In the genomic region with DNA sequence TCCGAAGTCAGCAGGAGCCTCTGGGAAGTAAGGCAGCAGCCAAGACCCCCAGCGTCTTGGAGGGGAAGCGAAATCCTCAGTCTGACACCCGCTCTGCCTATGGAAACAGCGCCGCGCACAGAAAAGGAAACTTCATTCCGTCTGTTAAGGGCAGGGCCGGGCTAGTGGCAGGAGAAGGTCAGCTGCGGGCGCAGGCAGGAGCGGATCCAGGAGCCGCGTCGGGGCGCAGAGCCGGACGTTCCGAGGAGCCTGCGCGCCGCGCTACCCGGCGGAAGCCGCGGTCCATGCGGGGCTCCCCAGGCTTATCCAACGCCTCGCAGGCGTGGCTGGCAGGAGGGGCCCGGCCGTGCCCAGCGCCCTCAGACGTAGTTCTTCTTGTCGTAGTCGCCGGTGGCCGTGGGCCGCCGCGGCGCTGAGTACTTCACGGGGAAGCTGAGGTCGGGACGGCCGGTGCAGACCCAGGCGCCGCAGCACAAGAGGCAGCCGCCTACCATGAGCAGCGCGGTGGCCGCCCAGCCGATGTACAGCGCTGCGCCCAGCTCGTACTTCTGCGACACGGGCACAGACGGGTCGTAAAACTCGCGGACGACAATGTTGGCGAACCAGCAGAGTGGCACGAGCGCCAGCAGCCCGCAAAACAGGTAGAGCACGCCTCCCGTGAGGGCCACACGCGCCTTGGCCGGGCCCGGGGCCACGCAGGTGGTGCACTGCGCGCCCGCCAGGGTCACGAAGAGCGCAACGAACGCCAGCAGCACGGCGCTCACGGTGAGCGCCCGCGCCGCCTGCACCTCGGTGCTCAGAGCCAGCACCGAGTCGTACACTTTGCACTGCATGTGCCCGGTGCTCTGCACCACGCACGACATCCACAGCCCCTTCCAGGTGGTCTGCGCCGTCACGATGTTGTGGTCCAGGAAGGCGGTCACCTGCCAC, we compare ENCODE assay signal across 8 cellular contexts. TPM values are rescaled to one million over a fixed set of nuclear protein-coding genes. Genes with fewer than 3 reads are reported as not detected.
DNase-seq lines count a peak whose midpoint lies in the region; ATAC-seq, FAIRE-seq and TF ChIP-seq lines count a peak whose summit lies in the region.

No MANE protein-coding gene starts in this region.

- H2AFZ ChIP-seq in Karpas-422 (ENCODE audit: low read length): no peak overlapping the region

- no peaks in the 10 kb centered on the region for H4K20me1 ChIP-seq in Karpas-422 (ENCODE audit: insufficient read depth, low read depth, low read length)

- WGBS in testis, 2 donors: 3 to 5% methylated on average over 33 to 96 of the region's 99 CpGs

- FAIRE-seq in kidney (lab: Jason Lieb, UNC): no peak

- peaks cover 47% of the 10 kb centered on the region for H3K27me3 ChIP-seq in HUES48 (ENCODE audit: control insufficient read depth, insufficient read depth, low read length)
- no peaks in the 10 kb centered on the region for H3K27me3 ChIP-seq in testis
- H3K27me3 ChIP-seq in Karpas-422 (ENCODE audit: low read length): no peaks in the 10 kb centered on the region

- H3K79me2 ChIP-seq in Karpas-422 (ENCODE audit: low read length): no peaks in the 10 kb centered on the region

- no peak for DNase-seq in AG09309 (ENCODE audit: low read depth)
- peak; percentile 28 for DNase-seq in astrocyte of the spinal cord (ENCODE audit: low read depth, low spot score)
- DNase-seq in kidney: no peak
- DNase-seq in testis: no peak
- no peak for DNase-seq in Karpas-422

- in situ Hi-C loops in astrocyte of the spinal cord (cut with HindIII; ENCODE audit: low sequenced_read_pairs): no loop called here

- no peak overlapping the region for H3K9ac ChIP-seq in HUES48 (ENCODE audit: low read depth, low read length)
- peak overlapping the region in 1 of 2 donors; percentile 7 for H3K9ac ChIP-seq in kidney (ENCODE audit: low read length in 2 of 2)
- no peak overlapping the region for H3K9ac ChIP-seq in Karpas-422 (ENCODE audit: low read length)

- peak overlapping the region; percentile 40 for H3K4me3 ChIP-seq in AG09309 (ENCODE audit: control insufficient read depth, low read depth, low read length)
- peak overlapping the region; percentile 63 for H3K4me3 ChIP-seq in HUES48 (ENCODE audit: low read depth, low read length)
- H3K4me3 ChIP-seq in astrocyte of the spinal cord (ENCODE audit: low read depth, low read length): peak overlapping the region; percentile 26
- H3K4me3 ChIP-seq in kidney (ENCODE audit: low read length in 2 of 2): peak overlapping the region; percentile 42
- peak overlapping the region; percentile 37 to 53 for H3K4me3 ChIP-seq in testis
- no peak overlapping the region for H3K4me3 ChIP-seq in Karpas-422 (ENCODE audit: low read length)

- H3K4me2 ChIP-seq in Karpas-422 (ENCODE audit: low read depth, low read length, poor library complexity, severe bottlenecking): no peak overlapping the region

- peaks cover 20% of the 10 kb centered on the region for H3K36me3 ChIP-seq in HUES48 (ENCODE audit: control insufficient read depth, insufficient read depth, low read length)
- no peaks in the 10 kb centered on the region for H3K36me3 ChIP-seq in kidney (ENCODE audit: control insufficient read depth in 1 of 2, insufficient read depth in 2 of 2, low read length in 2 of 2)
- no peaks in the 10 kb centered on the region for H3K36me3 ChIP-seq in testis (ENCODE audit: low read depth, missing control alignments)
- H3K36me3 ChIP-seq in Karpas-422 (ENCODE audit: insufficient read depth, low read length): no peaks in the 10 kb centered on the region; the same call in 1 of the 2 replicates

- intact Hi-C loops in kidney (cut with DNase I) (no loop called here), testis (cut with DNase I; ENCODE audit: low total_unique reads) (no loop called here)

- no peaks in the 10 kb centered on the region for H3K9me2 ChIP-seq in Karpas-422 (replicated peaks; ENCODE audit: insufficient read depth, low read length)

- H3K4me1 ChIP-seq in HUES48 (ENCODE audit: control insufficient read depth, insufficient read depth, low read length) (no peaks in the 10 kb centered on the region; the same call in 1 of the 2 replicates), kidney (ENCODE audit: control insufficient read depth in 1 of 2, insufficient read depth in 1 of 2, low read depth in 1 of 2, low read length in 2 of 2) (peaks cover 0 to 8% of the 10 kb centered on the region in 2 donors), testis (peaks cover 8% of the 10 kb centered on the region), Karpas-422 (ENCODE audit: low read length) (peaks cover 20% of the 10 kb centered on the region)

- ATAC-seq in HG03469 (IDR thresholded peaks at IDR 0.05; ENCODE audit: unreplicated experiment) (no peak), HG02852 (IDR thresholded peaks at IDR 0.05; ENCODE audit: unreplicated experiment) (no peak)

- H3K9me3 ChIP-seq in HUES48 (ENCODE audit: control insufficient read depth, insufficient read depth, low read length) (no peaks in the 10 kb centered on the region), kidney (ENCODE audit: control insufficient read depth in 1 of 2, low read length in 2 of 2) (no peaks in the 10 kb centered on the region), testis (no peaks in the 10 kb centered on the region), Karpas-422 (ENCODE audit: low read length) (no peaks in the 10 kb centered on the region)

- no peak for TF ChIP-seq POLR2A in testis (IDR thresholded peaks at IDR 0.05)

- H3K27ac ChIP-seq in HUES48 (ENCODE audit: low read depth, low read length): no peak overlapping the region
- H3K27ac ChIP-seq in kidney (ENCODE audit: low read depth in 2 of 2, low read length in 2 of 2): peak overlapping the region in 1 of 2 donors; percentile 14
- no peak overlapping the region for H3K27ac ChIP-seq in testis
- no peak overlapping the region for H3K27ac ChIP-seq in Karpas-422 (ENCODE audit: low read length)

- TF ChIP-seq CTCF in AG09309 (IDR thresholded peaks at IDR 0.05; ENCODE audit: control insufficient read depth, insufficient read depth, low read depth, low read length, missing control alignments): no peak
- no peak for TF ChIP-seq CTCF in astrocyte of the spinal cord (IDR thresholded peaks at IDR 0.05; ENCODE audit: low read depth, low read length)
- TF ChIP-seq CTCF in kidney (IDR thresholded peaks at IDR 0.05; ENCODE audit: borderline replicate concordance, extremely low read depth, insufficient read depth): no peak
- no peak for TF ChIP-seq CTCF in testis (IDR thresholded peaks at IDR 0.05)

RNA-seq across cellular contexts. Expression of a gene that starts 0.7 kb away (rescaled TPM):
- total RNA-seq in kidney (48.4 TPM), testis (10 to 100 TPM; 29.2 to 42.0 TPM)
- polyA plus RNA-seq in kidney (ENCODE audit: insufficient read depth, low read depth, low replicate concordance) (47.8 TPM), testis (ENCODE audit: insufficient read depth, low read depth, low replicate concordance) (10.4 TPM)
- total RNA-seq in Karpas-422 (2014; rRNA removed; shearing (Covaris generic); ENCODE audit: low replicate concordance): not detected in 2 replicates

RNA-seq across cellular contexts. Expression of a gene that starts 43.8 kb away (rescaled TPM):
- total RNA-seq in kidney (1.1 TPM), testis (10 to 100 TPM; 38.8 to 43.7 TPM)
- polyA plus RNA-seq in kidney (ENCODE audit: insufficient read depth, low read depth, low replicate concordance) (0.32 TPM), testis (ENCODE audit: insufficient read depth, low read depth, low replicate concordance) (47.2 TPM)
- total RNA-seq in Karpas-422 (2014; rRNA removed; shearing (Covaris generic); ENCODE audit: low replicate concordance): 28.1 and 36.5 TPM in 2 replicates

RNA-seq across cellular contexts. Expression of a gene that starts 44.5 kb away (rescaled TPM):
- total RNA-seq in kidney (56.2 TPM), testis (10 to 100 TPM; 46.1 to 54.5 TPM)
- polyA plus RNA-seq in kidney (ENCODE audit: insufficient read depth, low read depth, low replicate concordance) (67.8 TPM), testis (ENCODE audit: insufficient read depth, low read depth, low replicate concordance) (86.6 TPM)
- 91.5 and 94.9 TPM in 2 replicates for total RNA-seq in Karpas-422 (2014; rRNA removed; shearing (Covaris generic); ENCODE audit: low replicate concordance)

Comparison
In these comparisons a context has a peak if more than half of its experiments do, and no peak if none do; other contexts are left out.
1. RNA of a gene that starts 0.7 kb away (total RNA-seq): 48.4 TPM in kidney (single experiment) and 29.2 to 42.0 TPM in testis; not detected in Karpas-422; every median in the first group is over 10 times any median in the second.
2. RNA of a gene that starts 43.8 kb away (total RNA-seq): 38.8 to 43.7 TPM in testis and 28.1 to 36.5 TPM in Karpas-422; 1.1 TPM in kidney (single experiment); every median in the first group is over 10 times any median in the second.